ENCODE assay signal across 19 cellular contexts in genomic region chr17:76820523-76820922, GRCh38.
DNase-seq lines count a peak whose midpoint lies in the region; TF ChIP-seq lines count a peak whose summit lies in the region.
"Had no signal": no experiment of that assay in that cellular context is flagged by ENCODE, and none has a peak within 500 bp of the region (broad histone marks: within the 10 kb centered on the region; RNA-seq: fewer than 3 reads in every experiment).

No MANE protein-coding gene starts in this region.

- intact Hi-C loops in posterior cingulate gyrus (cut with DNase I), result no loop called here

- DNase-seq in NCI-H1417 (lab: John Stamatoyannopoulos, UW) (peak in 2 of 3 experiments; percentile 75 to 88), NCI-H1417 treated with DMSO at 0.1 percent for 48 hours (lab: John Stamatoyannopoulos, UW) (no peak), NCI-H1092 (lab: John Stamatoyannopoulos, UW) (peak; percentile 95), NCI-H2171 treated with DMSO at 0.1 percent for 48 hours (lab: John Stamatoyannopoulos, UW) (peak; percentile 97), posterior cingulate gyrus (no peak), NCI-H187 treated with DMSO at 0.1 percent for 48 hours (lab: John Stamatoyannopoulos, UW) (no peak), OCI-M2 (lab: John Stamatoyannopoulos, UW; ENCODE audit: unreplicated experiment) (no peak)
- DNase-seq: activated CD4-positive, alpha-beta T cell treated with anti-CD3 and anti-CD28 coated beads, Interleukin-2, amount 10 ng/mL, durations not matched to agents 7 days and 5 days; effector CD4-positive, alpha-beta T cell; erythroblast; foreskin fibroblast; heart right ventricle; NK-92 treated with Interleukin-12 subunit alpha and Interleukin-12 subunit beta, amount 100 ng/mL, for 24 hours; stomach; T-helper 2 cell; trophoblast cell had no signal

- TF ChIP-seq CTCF in VCaP (conservative IDR thresholded peaks at IDR 0.05), result no peak

- H3K27ac ChIP-seq in VCaP, result peak overlapping the region; percentile 88
- H3K27ac ChIP-seq: 22Rv1, heart right ventricle, right atrium auricular region, stomach had no signal

Comparison
In these comparisons a context has a peak if more than half of its experiments do, and no peak if none do; other contexts are left out.
1. DNase-seq: peak in NCI-H1417 (2 of 3), NCI-H1092 (single experiment) and NCI-H2171 treated with DMSO at 0.1 percent for 48 hours (single experiment); none in NCI-H1417 treated with DMSO at 0.1 percent for 48 hours (single experiment), posterior cingulate gyrus (0 of 10), NCI-H187 treated with DMSO at 0.1 percent for 48 hours (single experiment) and OCI-M2 (single experiment).